9 cellular contexts compared by ENCODE assay signal in the genomic region with DNA sequence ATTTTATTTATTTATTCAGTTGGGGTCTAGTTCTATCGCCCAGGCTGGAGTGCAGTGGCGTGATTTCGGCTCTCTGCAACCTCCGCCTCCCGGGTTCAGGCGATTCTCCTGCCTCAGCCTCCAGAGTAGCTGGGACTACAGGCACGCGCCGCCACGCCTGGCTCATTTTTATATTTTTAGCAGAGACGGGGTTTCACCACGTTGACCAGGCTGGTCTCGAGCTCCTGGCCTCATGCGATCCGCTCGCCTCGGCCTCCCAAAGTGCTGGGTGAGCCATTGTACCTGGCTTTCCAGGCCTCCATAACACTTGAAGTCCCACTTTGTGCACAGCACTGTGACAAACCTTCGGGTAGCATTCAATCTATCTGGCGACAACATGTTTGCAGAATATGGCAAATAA. TPM values are rescaled to one million over a fixed set of nuclear protein-coding genes. Genes with fewer than 3 reads are reported as not detected.
DNase-seq lines count a peak whose midpoint lies in the region; ATAC-seq, FAIRE-seq and TF ChIP-seq lines count a peak whose summit lies in the region.
"Had no signal": no experiment of that assay in that cellular context is flagged by ENCODE, and none has a peak within 500 bp of the region (broad histone marks: within the 10 kb centered on the region; RNA-seq: fewer than 3 reads in every experiment).

No MANE protein-coding gene starts in this region.

- 89 to 94% (median 89%) methylated on average over 19 of the region's 19 CpGs for WGBS in stomach, 5 donors

- POLR2A ChIA-PET in activated B cell treated with CpG ODN at 0.5 μM for 24 hours (lab: Charles Lee), result interaction anchor here (0.7 to 2.8 kb wide), 3 partner anchors 77 to 214 kb away, joined by 4 to 13 read pairs (median 8); a partner anchor contains a TSS

- no peak for TF ChIP-seq EP300 in stomach (IDR thresholded peaks at IDR 0.05)

- no peaks in the 10 kb centered on the region for H3K27me3 Mint-ChIP-seq in activated naive CD4-positive, alpha-beta T cell treated with anti-CD3 and anti-CD28 coated beads for 36 hours (ENCODE audit: low read depth)
- H3K27me3 Mint-ChIP-seq in activated B cell treated with CpG ODN at 0.5 μM for 24 hours, result no peaks in the 10 kb centered on the region
- H3K27me3 Mint-ChIP-seq in glutamatergic neuron (ENCODE audit: unreplicated experiment), result peaks cover 9% of the 10 kb centered on the region

- peak overlapping the region in 2 of 4 donors; percentile 66 to 81 for H3K4me3 ChIP-seq in stomach

- TF ChIP-seq CTCF in activated B cell treated with CpG ODN at 0.5 μM for 24 hours (IDR thresholded peaks at IDR 0.05) (no peak), glutamatergic neuron (IDR thresholded peaks at IDR 0.05; ENCODE audit: partially characterized antibody, unreplicated experiment) (no peak), stomach (IDR thresholded peaks at IDR 0.05) (no peak), D721Med (IDR thresholded peaks at IDR 0.05; ENCODE audit: insufficient read depth, missing control alignments) (no peak)

- H3K4me1 ChIP-seq in stomach, result peaks cover 13 to 47% (median 31%) of the 10 kb centered on the region in 4 donors

- DNase-seq in activated naive CD4-positive, alpha-beta T cell treated with anti-CD3 and anti-CD28 coated beads for 36 hours, result no peak
- no peak for DNase-seq in activated naive CD4-positive, alpha-beta T cell treated with Interleukin-2 at 50 U/mL for 16 hours
- DNase-seq in activated B cell treated with CpG ODN at 0.5 μM for 24 hours, result no peak
- no peak for DNase-seq in glutamatergic neuron
- no peak for DNase-seq in stomach
- no peak for DNase-seq in D721Med (ENCODE audit: insufficient read length, low spot score)
- DNase-seq in NCI-H774 (lab: John Stamatoyannopoulos, UW), result no peak
- DNase-seq: dermis blood vessel endothelial cell had no signal

- peaks cover 6% of the 10 kb centered on the region for H3K36me3 Mint-ChIP-seq in activated naive CD4-positive, alpha-beta T cell treated with anti-CD3 and anti-CD28 coated beads for 36 hours (ENCODE audit: low read depth)
- peaks cover 10% of the 10 kb centered on the region for H3K36me3 Mint-ChIP-seq in activated B cell treated with CpG ODN at 0.5 μM for 24 hours (ENCODE audit: low read depth)
- no peaks in the 10 kb centered on the region for H3K36me3 Mint-ChIP-seq in glutamatergic neuron (ENCODE audit: unreplicated experiment)

- no peaks in the 10 kb centered on the region for H3K9me3 Mint-ChIP-seq in activated naive CD4-positive, alpha-beta T cell treated with anti-CD3 and anti-CD28 coated beads for 36 hours
- H3K9me3 Mint-ChIP-seq in activated B cell treated with CpG ODN at 0.5 μM for 24 hours (no peaks in the 10 kb centered on the region), glutamatergic neuron (ENCODE audit: unreplicated experiment) (no peaks in the 10 kb centered on the region)

- peaks cover 48% of the 10 kb centered on the region for H3K4me1 Mint-ChIP-seq in activated naive CD4-positive, alpha-beta T cell treated with anti-CD3 and anti-CD28 coated beads for 36 hours (ENCODE audit: low read depth)
- H3K4me1 Mint-ChIP-seq in activated B cell treated with CpG ODN at 0.5 μM for 24 hours (peaks cover 50% of the 10 kb centered on the region), glutamatergic neuron (ENCODE audit: low read depth, unreplicated experiment) (peaks cover 4% of the 10 kb centered on the region)

- CTCF ChIA-PET in activated naive CD4-positive, alpha-beta T cell treated with anti-CD3 and anti-CD28 coated beads for 36 hours (lab: Charles Lee), result no interaction called here
- CTCF ChIA-PET in activated B cell treated with CpG ODN at 0.5 μM for 24 hours (lab: Charles Lee), result no interaction called here

- no peak for ATAC-seq in activated B cell treated with CpG ODN at 0.5 μM for 24 hours (ENCODE audit: low read depth)
- no peak for ATAC-seq in GM18867 (IDR thresholded peaks at IDR 0.05; ENCODE audit: unreplicated experiment)

- no peaks in the 10 kb centered on the region for H3K27me3 ChIP-seq in stomach

- TF ChIP-seq POLR2A in stomach (IDR thresholded peaks at IDR 0.05), result no peak

- intact Hi-C loops in activated naive CD4-positive, alpha-beta T cell treated with anti-CD3 and anti-CD28 coated beads for 36 hours (cut with micrococcal nuclease), result loop anchor here (1.0 to 5.0 kb wide), 12 partner anchors 43 to 1608 kb away; a partner anchor contains a TSS
- intact Hi-C loops in activated B cell treated with CpG ODN at 0.5 μM for 24 hours (cut with micrococcal nuclease) (loop anchor here (1.0 to 5.0 kb wide), 6 partner anchors 77 to 1653 kb away; a partner anchor contains a TSS), stomach (cut with DNase I; ENCODE audit: low total_unique reads) (loop anchor here (10.0 kb wide), 1 partner anchor 140 kb away; a partner anchor contains a TSS)

- FAIRE-seq in D721Med (lab: Jason Lieb, UNC), result no peak

- H3K27ac Mint-ChIP-seq in activated naive CD4-positive, alpha-beta T cell treated with anti-CD3 and anti-CD28 coated beads for 36 hours, result peak overlapping the region; percentile 93
- H3K27ac Mint-ChIP-seq in activated B cell treated with CpG ODN at 0.5 μM for 24 hours (peak overlapping the region; percentile 96), glutamatergic neuron (ENCODE audit: unreplicated experiment) (no peak overlapping the region)

- H3K27ac ChIP-seq in stomach, result peak overlapping the region; percentile 11 to 95 (median 94)

- no peaks in the 10 kb centered on the region for H3K9me3 ChIP-seq in stomach

- H3K36me3 ChIP-seq in stomach, result no peaks in the 10 kb centered on the region

- peak overlapping the region; percentile 90 for H3K4me3 Mint-ChIP-seq in activated naive CD4-positive, alpha-beta T cell treated with anti-CD3 and anti-CD28 coated beads for 36 hours
- peak overlapping the region; percentile 90 for H3K4me3 Mint-ChIP-seq in activated B cell treated with CpG ODN at 0.5 μM for 24 hours
- peak overlapping the region; percentile 93 for H3K4me3 Mint-ChIP-seq in glutamatergic neuron (ENCODE audit: unreplicated experiment)

RNA-seq across cellular contexts. Expression of a gene that starts 1.0 kb away (rescaled TPM):
- total RNA-seq in activated naive CD4-positive, alpha-beta T cell treated with anti-CD3 and anti-CD28 coated beads for 36 hours, result 10 to 100 TPM in 1 of 2 experiments, 1 to 10 TPM in 1; 9.8 to 13.9 TPM
- total RNA-seq in activated B cell treated with CpG ODN at 0.5 μM for 24 hours (38.0 and 43.8 TPM in 2 replicates), glutamatergic neuron (ENCODE audit: unreplicated experiment) (8.5 TPM), stomach (10 to 100 TPM in 4 of 5 donors, 1 to 10 TPM in 1; 4.1 to 27.4 (median 12.3) TPM)
- 1 to 10 TPM; 3.1 to 4.3 (median 3.3) TPM for polyA plus RNA-seq in stomach

RNA-seq across cellular contexts. Expression of a gene that starts 4.3 kb away (rescaled TPM):
- under 1 TPM; 0.81 to 0.93 TPM for total RNA-seq in activated naive CD4-positive, alpha-beta T cell treated with anti-CD3 and anti-CD28 coated beads for 36 hours
- total RNA-seq in activated B cell treated with CpG ODN at 0.5 μM for 24 hours (0.49 and 0.54 TPM in 2 replicates), glutamatergic neuron (ENCODE audit: unreplicated experiment) (not detected), stomach (not detected)
- under 1 TPM in 1 of 3 donors, not detected in 2; 0.58 TPM for polyA plus RNA-seq in stomach
- total RNA-seq: dermis blood vessel endothelial cell had no signal
